In genomic region chr19:2713170-2713569, GRCh38 we compare ENCODE assay signal across 1 cellular context.
TF ChIP-seq lines count a peak whose summit lies in the region.

No MANE protein-coding gene starts in this region.

TF ChIP-seq in HEK293, 187 proteins besides CTCF, POLR2A, EP300 and RAD21:
- TF ChIP-seq ZFHX2 (tag by site-specific recombination; conservative IDR thresholded peaks at IDR 0.05) = peak; percentile 60
- TF ChIP-seq EGR2 (tag by site-specific recombination; IDR thresholded peaks at IDR 0.05; ENCODE audit: low read depth) = peak; percentile 71
